Comparison of ENCODE assay signal across 21 cellular contexts in the genomic region with DNA sequence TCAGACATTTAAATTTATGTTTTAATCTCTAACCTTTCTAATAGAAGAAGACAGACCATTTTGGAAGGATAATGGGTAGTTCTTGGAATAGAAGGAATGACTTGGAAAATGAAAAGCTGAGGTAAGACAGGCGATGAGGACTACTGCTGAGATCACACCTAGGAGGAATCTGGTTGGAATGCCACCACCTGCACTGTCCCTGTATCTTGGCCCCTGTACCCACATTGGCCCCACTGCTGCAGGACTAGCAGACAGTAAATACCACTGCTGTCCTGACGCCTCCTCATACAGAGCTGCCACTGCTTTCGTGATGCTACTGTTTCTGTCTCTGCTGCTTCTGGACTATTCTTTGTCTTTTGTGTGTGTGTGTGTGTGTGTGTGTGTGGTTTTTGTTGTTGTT.
DNase-seq lines count a peak whose midpoint lies in the region; ATAC-seq, FAIRE-seq and TF ChIP-seq lines count a peak whose summit lies in the region.
"Had no signal": no experiment of that assay in that cellular context is flagged by ENCODE, and none has a peak within 500 bp of the region (broad histone marks: within the 10 kb centered on the region; RNA-seq: fewer than 3 reads in every experiment).

No MANE protein-coding gene starts in this region.

- H2BK5ac ChIP-seq in mesenchymal stem cell (ENCODE audit: low read depth, low read length, poor library complexity, severe bottlenecking) (no peak overlapping the region), trophoblast cell (ENCODE audit: low read depth, low read length, poor library complexity) (no peak overlapping the region)

- H3K9ac ChIP-seq in mesenchymal stem cell (ENCODE audit: low read length) (no peak overlapping the region), trophoblast cell (ENCODE audit: low read length) (no peak overlapping the region)
- H3K9ac ChIP-seq: BLaER1 had no signal

- H3K9me3 ChIP-seq in RWPE2 (ENCODE audit: severe bottlenecking) (no peaks in the 10 kb centered on the region), mesenchymal stem cell (ENCODE audit: control insufficient read depth, low read length) (no peaks in the 10 kb centered on the region), trophoblast cell (ENCODE audit: insufficient read depth, low read depth, low read length) (no peaks in the 10 kb centered on the region)
- H3K9me3 ChIP-seq: BLaER1 had no signal

- FAIRE-seq in frontal cortex (lab: Jason Lieb, UNC) = no peak
- FAIRE-seq: D721Med, GM12891, GM18507 had no signal

- no peak overlapping the region for H2AK5ac ChIP-seq in mesenchymal stem cell (ENCODE audit: low read length, severe bottlenecking)
- H2AK5ac ChIP-seq in trophoblast cell (ENCODE audit: low read length) = no peak overlapping the region

- H3K14ac ChIP-seq in mesenchymal stem cell (ENCODE audit: low read length in 2 of 2) (no peak overlapping the region), trophoblast cell (ENCODE audit: low read length) (peak overlapping the region; percentile 11)

- H3K79me1 ChIP-seq in mesenchymal stem cell (replicated peaks; ENCODE audit: low read length, poor library complexity, severe bottlenecking) (no peaks in the 10 kb centered on the region), trophoblast cell (ENCODE audit: low read length) (peaks cover 3% of the 10 kb centered on the region)

- H2AFZ ChIP-seq in mesenchymal stem cell (ENCODE audit: low read depth, low read length) (no peak overlapping the region), trophoblast cell (ENCODE audit: insufficient read depth, low read length, poor library complexity) (no peak overlapping the region)

- H3K27me3 ChIP-seq in RWPE2 (ENCODE audit: insufficient read depth, poor library complexity, severe bottlenecking) = peaks cover 5% of the 10 kb centered on the region
- no peaks in the 10 kb centered on the region for H3K27me3 ChIP-seq in mesenchymal stem cell (ENCODE audit: control insufficient read depth in 1 of 2, insufficient read depth in 1 of 2, low read length in 2 of 2)
- no peaks in the 10 kb centered on the region for H3K27me3 ChIP-seq in trophoblast cell (ENCODE audit: insufficient read depth, low read length)
- H3K27me3 ChIP-seq: BLaER1 had no signal

- H3K23ac ChIP-seq in mesenchymal stem cell (ENCODE audit: low read length in 2 of 2) = no peak overlapping the region
- H3K23ac ChIP-seq in trophoblast cell (ENCODE audit: low read length) = no peak overlapping the region

- H3K4me1 ChIP-seq in RWPE2 (ENCODE audit: insufficient read depth, poor library complexity, severe bottlenecking) (no peaks in the 10 kb centered on the region), mesenchymal stem cell (ENCODE audit: control insufficient read depth, insufficient read depth, low read depth, low read length) (no peaks in the 10 kb centered on the region), trophoblast cell (ENCODE audit: control insufficient read depth in 1 of 2, insufficient read depth in 2 of 2, low read length in 2 of 2) (peaks cover 5% of the 10 kb centered on the region in 2 experiments)

- H4K8ac ChIP-seq in mesenchymal stem cell (ENCODE audit: low read length) (peak overlapping the region; percentile 37), trophoblast cell (ENCODE audit: low read depth, low read length) (no peak overlapping the region)

- no peak overlapping the region for H2BK15ac ChIP-seq in mesenchymal stem cell (ENCODE audit: low read depth, poor library complexity, severe bottlenecking)

- H2BK12ac ChIP-seq in mesenchymal stem cell (ENCODE audit: low read length in 2 of 2) = no peak overlapping the region
- peak overlapping the region; percentile 32 for H2BK12ac ChIP-seq in trophoblast cell (ENCODE audit: low read length)

- H3K4me2 ChIP-seq in mesenchymal stem cell (ENCODE audit: low read length, poor library complexity, severe bottlenecking) (no peak overlapping the region), trophoblast cell (ENCODE audit: low read length) (no peak overlapping the region)
- H3K4me2 ChIP-seq: BLaER1 had no signal

- H3K18ac ChIP-seq in mesenchymal stem cell (ENCODE audit: low read depth in 1 of 2, low read length in 2 of 2) (no peak overlapping the region), trophoblast cell (ENCODE audit: low read length) (no peak overlapping the region)

- H2BK120ac ChIP-seq in mesenchymal stem cell (ENCODE audit: low read depth, low read length) = no peak overlapping the region
- H2BK120ac ChIP-seq in trophoblast cell (ENCODE audit: insufficient read depth, low read length, poor library complexity) = no peak overlapping the region

- H3K27ac ChIP-seq in RWPE2 (ENCODE audit: poor library complexity, severe bottlenecking) (no peak overlapping the region), mesenchymal stem cell (ENCODE audit: low read length, poor library complexity, severe bottlenecking) (no peak overlapping the region), trophoblast cell (ENCODE audit: low read depth, low read length) (no peak overlapping the region)
- H3K27ac ChIP-seq: 22Rv1, BLaER1, C4-2B had no signal

- WGBS in mesenchymal stem cell = 86% methylated on average over 3 of the region's 3 CpGs
- no CpG with 5 or more reads among the region's 3 CpGs for WGBS in trophoblast cell (ENCODE audit: extremely low coverage, insufficient coverage, insufficient read length)

- H3K4me3 ChIP-seq in RWPE2 (ENCODE audit: severe bottlenecking) = no peak overlapping the region
- no peak overlapping the region for H3K4me3 ChIP-seq in mesenchymal stem cell (ENCODE audit: insufficient read depth in 1 of 2, low read depth in 1 of 2, low read length in 2 of 2)
- H3K4me3 ChIP-seq in trophoblast cell (ENCODE audit: low read depth, low read length) = no peak overlapping the region
- H3K4me3 ChIP-seq: BLaER1 had no signal

- no peak for TF ChIP-seq CTCF in RWPE2 (IDR thresholded peaks at IDR 0.05; ENCODE audit: poor library complexity, severe bottlenecking)

- H3K4ac ChIP-seq in mesenchymal stem cell (ENCODE audit: low read depth in 1 of 2, low read length in 2 of 2) (no peak overlapping the region), trophoblast cell (ENCODE audit: low read depth, low read length) (no peak overlapping the region)

- H4K12ac ChIP-seq in trophoblast cell (ENCODE audit: low read depth, low read length) = peak overlapping the region; percentile 72

- DNase-seq in RWPE2 (ENCODE audit: low spot score) = no peak
- no peak for DNase-seq in mesenchymal stem cell
- DNase-seq in trophoblast cell = peak; percentile 31 to 63
- DNase-seq in stimulated activated CD4-positive, alpha-beta T cell treated with anti-CD3 and anti-CD28 coated beads, Interleukin-12 subunit alpha, Interleukin-12 subunit beta, amount 100 ng/mL, for 4 hours = no peak
- no peak for DNase-seq in frontal cortex (ENCODE audit: low spot score in 2 of 2)
- DNase-seq in GDM1 (lab: John Stamatoyannopoulos, UW) = no peak
- DNase-seq: CD4-positive, CD25-positive, alpha-beta regulatory T cell; CD8-positive, alpha-beta T cell; DMS 273 treated with DMSO at 0.1 percent for 48 hours; DMS79; EL; GF-D8; GOT3; H7; HCEC 1CT had no signal

- H3K36me3 ChIP-seq in RWPE2 (ENCODE audit: low read depth) (no peaks in the 10 kb centered on the region), mesenchymal stem cell (ENCODE audit: control insufficient read depth in 1 of 2, insufficient read depth in 2 of 2, low read depth in 1 of 2, low read length in 2 of 2) (no peaks in the 10 kb centered on the region), trophoblast cell (ENCODE audit: control insufficient read depth in 1 of 2, insufficient read depth in 2 of 2, low read length in 2 of 2) (no peaks in the 10 kb centered on the region)
- H3K36me3 ChIP-seq: BLaER1 had no signal

- 0 out of 3 replicates have a peak, but pooled peaks have one; percentile 23 for ATAC-seq in RWPE2 (ENCODE audit: low read depth)
- ATAC-seq: CD8-positive, alpha-beta T cell had no signal

- no peaks in the 10 kb centered on the region for H3K79me2 ChIP-seq in trophoblast cell (ENCODE audit: control insufficient read depth, insufficient read depth, low read length, poor library complexity)

- H4K91ac ChIP-seq in mesenchymal stem cell (ENCODE audit: low read length) = peak overlapping the region; percentile 67
- H4K91ac ChIP-seq in trophoblast cell (ENCODE audit: low read depth, low read length) = no peak overlapping the region

Comparison
In these comparisons a context has a peak if more than half of its experiments do, and no peak if none do; other contexts are left out.
1. DNase-seq: peak in trophoblast cell (2 of 2); none in RWPE2 (single experiment), mesenchymal stem cell (single experiment), stimulated activated CD4-positive, alpha-beta T cell treated with anti-CD3 and anti-CD28 coated beads, Interleukin-12 subunit alpha, Interleukin-12 subunit beta, amount 100 ng/mL, for 4 hours (single experiment), frontal cortex (0 of 2) and GDM1 (single experiment).